In genomic region chr7:132639983-132640382, GRCh38 we compare ENCODE assay signal across 9 cellular contexts.
"Had no signal": no experiment of that assay in that cellular context is flagged by ENCODE, and none has a peak within 500 bp of the region (broad histone marks: within the 10 kb centered on the region; RNA-seq: fewer than 3 reads in every experiment).

No MANE protein-coding gene starts in this region.

- H3K4me2 ChIP-seq: GM23338 had no signal

- H2AFZ ChIP-seq: GM23338 had no signal

- H3K36me3 Mint-ChIP-seq: IgD-negative memory B cell had no signal

- H3K4me3 ChIP-seq: GM23338 had no signal

- H3K27ac ChIP-seq: HL-60 had no signal

- H3K4me3 Mint-ChIP-seq: GM23338, H9, IgD-negative memory B cell had no signal

- FAIRE-seq: H1, H54, HepG2 had no signal

- DNase-seq: H9, HCEC 1CT, KG1 had no signal

- ATAC-seq: GM23338, HepG2 had no signal

- H3K4me1 Mint-ChIP-seq: IgD-negative memory B cell had no signal

- H3K9me3 Mint-ChIP-seq: GM23338, H9 had no signal

- H3K27ac Mint-ChIP-seq: GM23338, H9, IgD-negative memory B cell had no signal
